In genomic region chr4:1683371-1683902, GRCh38 we compare ENCODE assay signal across 8 cellular contexts. TPM values are rescaled to one million over a fixed set of nuclear protein-coding genes. Genes with fewer than 3 reads are reported as not detected.
DNase-seq lines count a peak whose midpoint lies in the region; ATAC-seq and TF ChIP-seq lines count a peak whose summit lies in the region.

No MANE protein-coding gene starts in this region.

- no peaks in the 10 kb centered on the region for H3K9me2 ChIP-seq in OCI-LY7 (ENCODE audit: insufficient read depth, low read length)

- POLR2A ChIA-PET in OCI-LY7 (lab: Charles Lee) = no interaction called here

- no peak overlapping the region for H3K27ac ChIP-seq in OCI-LY7 (ENCODE audit: low read depth, low read length, poor library complexity, severe bottlenecking)
- H3K27ac ChIP-seq in spleen = peak overlapping the region; percentile 58 to 85 (median 78)

- TF ChIP-seq CTCF in OCI-LY7 (conservative IDR thresholded peaks at IDR 0.05; ENCODE audit: low read length) (no peak), spleen (IDR thresholded peaks at IDR 0.05 in 8 of 11, conservative IDR thresholded peaks at IDR 0.05 in 3 of 11) (no peak)

- H3K4me1 ChIP-seq in OCI-LY7 (ENCODE audit: insufficient read depth, low read length, poor library complexity, severe bottlenecking) (peaks cover 13% of the 10 kb centered on the region), spleen (peaks cover 8 to 25% (median 18%) of the 10 kb centered on the region in 6 donors)

- no peaks in the 10 kb centered on the region for H3K27me3 ChIP-seq in spleen (replicated peaks in 1 of 7)

- no peaks in the 10 kb centered on the region for H3K36me3 ChIP-seq in OCI-LY7 (ENCODE audit: insufficient read depth, low read length)
- H3K36me3 ChIP-seq in spleen = no peaks in the 10 kb centered on the region

- CTCF ChIA-PET in OCI-LY7 (lab: Charles Lee; ENCODE audit: unreplicated experiment) = interaction anchor here (0.6 kb wide), 2 partner anchors 37 to 864 kb away, joined by 3 read pairs; no protein-coding TSS in a partner anchor

- DNase-seq in CD1c-positive myeloid dendritic cell (ENCODE audit: extremely low spot score) = peak; percentile 28
- no peak for DNase-seq in OCI-LY7 (ENCODE audit: low spot score)
- DNase-seq in brain pericyte (ENCODE audit: low read depth, low spot score) = peak; percentile 39
- peak; percentile 93 for DNase-seq in iris pigment epithelial cell (ENCODE audit: low read depth)
- no peak for DNase-seq in spleen
- no peak for DNase-seq in OCI-M2 (lab: John Stamatoyannopoulos, UW; ENCODE audit: unreplicated experiment)

- WGBS in spleen, 5 donors = 1 to 3% (median 2%) methylated on average over 23 to 30 of the region's 30 CpGs

- TF ChIP-seq POLR2A in spleen (IDR thresholded peaks at IDR 0.05) = no peak

- no peaks in the 10 kb centered on the region for H3K9me3 ChIP-seq in OCI-LY7 (ENCODE audit: low read length)
- no peaks in the 10 kb centered on the region for H3K9me3 ChIP-seq in spleen

- H4K20me1 ChIP-seq in OCI-LY7 (ENCODE audit: insufficient read depth, low read length) = no peaks in the 10 kb centered on the region

- H3K79me2 ChIP-seq in OCI-LY7 (ENCODE audit: insufficient read depth, low read depth, low read length) = no peaks in the 10 kb centered on the region

- peak overlapping the region; percentile 54 for H3K4me2 ChIP-seq in OCI-LY7 (ENCODE audit: low read length)

- BruUV-seq in OCI-LY7 (replicated peaks; lab: Mats Ljungman, UMichigan) = no TSS peak

- H3K4me3 ChIP-seq in OCI-LY7 (ENCODE audit: low read depth, low read length, poor library complexity, severe bottlenecking) = peak overlapping the region; percentile 66
- peak overlapping the region; percentile 59 to 92 (median 72) for H3K4me3 ChIP-seq in spleen

- H2AFZ ChIP-seq in OCI-LY7 (ENCODE audit: low read length) = peak overlapping the region; percentile 36; the same call in 1 of the 2 replicates

- ATAC-seq in GM21447 (IDR thresholded peaks at IDR 0.05; ENCODE audit: unreplicated experiment) = peak; percentile 11
- no peak for ATAC-seq in HG03139 (IDR thresholded peaks at IDR 0.05; ENCODE audit: unreplicated experiment)

- intact Hi-C loops in OCI-LY7 (cut with micrococcal nuclease; ENCODE audit: unreplicated experiment) (no loop called here), spleen (cut with DNase I; ENCODE audit: low total_unique reads) (no loop called here)

RNA-seq across cellular contexts. Expression of gene FAM53A, which starts 0.7 kb away (rescaled TPM):
- 0.98 and 1.4 TPM in 2 replicates for total RNA-seq in OCI-LY7 (2014; rRNA removed; shearing (Covaris generic))
- total RNA-seq in OCI-LY7 (2022) (1.5 and 1.8 TPM in 2 replicates), spleen (1 to 10 TPM in 6 of 7 donors, under 1 TPM in 1; 0.60 to 4.3 (median 1.9) TPM)
- 1 to 10 TPM; 1.2 to 2.7 (median 2.4) TPM for polyA plus RNA-seq in spleen

RNA-seq across cellular contexts. Expression of gene SLBP, which starts 28.7 kb away (rescaled TPM):
- total RNA-seq in OCI-LY7 (2014; rRNA removed; shearing (Covaris generic)) = 191 and 196 TPM in 2 replicates
- 159 and 161 TPM in 2 replicates for total RNA-seq in OCI-LY7 (2022)
- 10 to 100 TPM; 29.0 to 52.0 (median 34.4) TPM for total RNA-seq in spleen
- 10 to 100 TPM; 24.0 to 41.9 (median 35.0) TPM for polyA plus RNA-seq in spleen

RNA-seq across cellular contexts. Expression of gene TMEM129, which starts 37.7 kb away (rescaled TPM):
- total RNA-seq in OCI-LY7 (2014; rRNA removed; shearing (Covaris generic)) = 35.1 and 44.0 TPM in 2 replicates
- total RNA-seq in OCI-LY7 (2022) = 34.2 and 39.2 TPM in 2 replicates
- total RNA-seq in spleen = 10 to 100 TPM; 24.2 to 51.0 (median 34.7) TPM
- polyA plus RNA-seq in spleen = 10 to 100 TPM; 17.2 to 32.7 (median 21.9) TPM

RNA-seq across cellular contexts. Expression of gene TACC3, which starts 37.9 kb away (rescaled TPM):
- 100 and 130 TPM in 2 replicates for total RNA-seq in OCI-LY7 (2014; rRNA removed; shearing (Covaris generic))
- total RNA-seq in OCI-LY7 (2022) (257 and 272 TPM in 2 replicates), spleen (10 to 100 TPM; 33.3 to 84.4 (median 56.5) TPM)
- polyA plus RNA-seq in spleen = 10 to 100 TPM; 49.7 to 56.6 (median 50.3) TPM

Comparison
In these comparisons a context has a peak if more than half of its experiments do, and no peak if none do; other contexts are left out.
1. DNase-seq: peak in CD1c-positive myeloid dendritic cell (single experiment), brain pericyte (single experiment) and iris pigment epithelial cell (single experiment); none in OCI-LY7 (single experiment), spleen (single experiment) and OCI-M2 (single experiment).